12 cellular contexts compared by ENCODE assay signal in genomic region chr6:122075084-122075760, GRCh38.
DNase-seq lines count a peak whose midpoint lies in the region; TF ChIP-seq lines count a peak whose summit lies in the region.
"Had no signal": no experiment of that assay in that cellular context is flagged by ENCODE, and none has a peak within 500 bp of the region (broad histone marks: within the 10 kb centered on the region; RNA-seq: fewer than 3 reads in every experiment).

No MANE protein-coding gene starts in this region.

- H4K5ac ChIP-seq in H9 (ENCODE audit: insufficient read length, low read depth, low read length): no peak overlapping the region

- H3K56ac ChIP-seq in H9 (ENCODE audit: insufficient read length, low read depth, low read length): no peak overlapping the region

- H4K8ac ChIP-seq in H9 (replicated peaks; ENCODE audit: insufficient read length, low read depth, low read length): no peak overlapping the region

- H2AK5ac ChIP-seq in H9 (ENCODE audit: insufficient read length, low read length): no peak overlapping the region

- H3T11ph ChIP-seq in H9 (ENCODE audit: low read length): no peak overlapping the region

- H3K79me2 ChIP-seq in H9 (ENCODE audit: insufficient read depth, low read length): no peaks in the 10 kb centered on the region

- H3K36me3 Mint-ChIP-seq in H9 (ENCODE audit: insufficient read depth in 1 of 3, low read depth in 3 of 3) (no peaks in the 10 kb centered on the region), nephron (ENCODE audit: low read depth) (no peaks in the 10 kb centered on the region)
- H3K36me3 Mint-ChIP-seq: CD4-positive, alpha-beta memory T cell had no signal

- CTCF ChIA-PET in RWPE1 (lab: Yijun Ruan, JAX): interaction anchor here (0.6 kb wide), 1 partner anchor 1565 kb away, joined by 7 read pairs; no protein-coding TSS in a partner anchor

- no peak overlapping the region for H2BK12ac ChIP-seq in H9 (ENCODE audit: insufficient read length, low read depth, low read length)

- H2BK5ac ChIP-seq in H9 (ENCODE audit: insufficient read length, low read length): no peak overlapping the region

- H3K27ac ChIP-seq in H9 (ENCODE audit: insufficient read length, low read depth, low read length) (no peak overlapping the region), RWPE1 (no peak overlapping the region)
- H3K27ac ChIP-seq: C4-2B, HL-60 had no signal

- no peak overlapping the region for H3K4ac ChIP-seq in H9 (ENCODE audit: low read depth, low read length)

- no peaks in the 10 kb centered on the region for H3K9me3 Mint-ChIP-seq in H9
- no peaks in the 10 kb centered on the region for H3K9me3 Mint-ChIP-seq in nephron

- no peaks in the 10 kb centered on the region for H3K9me3 ChIP-seq in H9 (ENCODE audit: control insufficient read depth, low read depth, low read length)
- H3K9me3 ChIP-seq: BE2C had no signal

- H2BK15ac ChIP-seq in H9 (ENCODE audit: low read depth, low read length): no peak overlapping the region

- no peaks in the 10 kb centered on the region for H3K27me3 ChIP-seq in H9 (ENCODE audit: insufficient read depth, low read length)
- H3K27me3 ChIP-seq: BE2C had no signal

- TF ChIP-seq CTCF in H9 (conservative IDR thresholded peaks at IDR 0.05): no peak
- no peak for TF ChIP-seq CTCF in nephron (IDR thresholded peaks at IDR 0.05; ENCODE audit: unreplicated experiment in 3 of 3)
- TF ChIP-seq CTCF in RWPE1 (conservative IDR thresholded peaks at IDR 0.05; ENCODE audit: low read depth): no peak

- H3K27me3 Mint-ChIP-seq in H9 (ENCODE audit: low read depth) (no peaks in the 10 kb centered on the region), nephron (ENCODE audit: low read depth) (no peaks in the 10 kb centered on the region)
- H3K27me3 Mint-ChIP-seq: CD4-positive, alpha-beta memory T cell had no signal

- no peak overlapping the region for H2BK120ac ChIP-seq in H9 (ENCODE audit: low read depth, low read length, poor library complexity, severe bottlenecking)

- H3K4me1 ChIP-seq in H9 (ENCODE audit: insufficient read depth, low read length): peaks cover 3% of the 10 kb centered on the region; the same call in 1 of the 2 replicates
- H3K4me1 ChIP-seq: BE2C had no signal

- no peak overlapping the region for H2AFZ ChIP-seq in H9 (ENCODE audit: low read length)

- H3K79me1 ChIP-seq in H9 (ENCODE audit: insufficient read depth, low read depth, low read length, poor library complexity, severe bottlenecking): no peaks in the 10 kb centered on the region

- no peak overlapping the region for H3K9ac ChIP-seq in H9 (ENCODE audit: extremely low read depth, insufficient read length, low read length)

- H3K18ac ChIP-seq in H9 (ENCODE audit: insufficient read length, low read depth, low read length): no peak overlapping the region

- no peak overlapping the region for H4K91ac ChIP-seq in H9 (ENCODE audit: insufficient read length, low read depth, low read length)

- H3K4me2 ChIP-seq in H9 (ENCODE audit: insufficient read depth, insufficient read length, low read length): no peak overlapping the region

- H2BK20ac ChIP-seq in H9 (ENCODE audit: low read depth, low read length, poor library complexity, severe bottlenecking): no peak overlapping the region

- no peak overlapping the region for H3K14ac ChIP-seq in H9 (ENCODE audit: insufficient read depth, low read length)

- H4K20me1 ChIP-seq in H9 (ENCODE audit: control insufficient read depth, insufficient read depth, insufficient read length): no peaks in the 10 kb centered on the region

- H3K4me1 Mint-ChIP-seq in H9: peaks cover 4 to 9% of the 10 kb centered on the region in 2 experiments
- H3K4me1 Mint-ChIP-seq in nephron: peaks cover 43% of the 10 kb centered on the region
- H3K4me1 Mint-ChIP-seq: CD4-positive, alpha-beta memory T cell had no signal

- POLR2A ChIA-PET in RWPE1 (lab: Yijun Ruan, JAX; ENCODE audit: low non-redundant PET): no interaction called here

- no peak overlapping the region; a peak in 1 of 5 replicates for H3K4me3 Mint-ChIP-seq in H9
- H3K4me3 Mint-ChIP-seq in nephron: peak overlapping the region in 1 of 3 experiments; percentile 3
- H3K4me3 Mint-ChIP-seq: CD4-positive, alpha-beta memory T cell had no signal

- H3K27ac Mint-ChIP-seq in H9 (peak overlapping the region; percentile 21 to 75 (median 65); a peak in 6 of 7 replicates), nephron (peak overlapping the region; percentile 78 to 92 (median 87))
- H3K27ac Mint-ChIP-seq: CD4-positive, alpha-beta memory T cell had no signal

- DNase-seq in H9 (no peak), NCI-H69 (lab: John Stamatoyannopoulos, UW) (peak; percentile 40), RWPE1 (ENCODE audit: low spot score) (no peak), SKM-1 (lab: John Stamatoyannopoulos, UW; ENCODE audit: unreplicated experiment) (no peak), foreskin melanocyte (no peak), GOT3 (lab: John Stamatoyannopoulos, UW) (no peak)
- DNase-seq: BE2C; CD4-positive, alpha-beta memory T cell; DMS79 had no signal

- H3K23ac ChIP-seq in H9 (ENCODE audit: insufficient read length, low read depth, low read length): no peak overlapping the region

- H3K23me2 ChIP-seq in H9 (ENCODE audit: insufficient read length, low read depth, low read length, poor library complexity, severe bottlenecking): no peaks in the 10 kb centered on the region
